Comparison of ENCODE assay signal across 26 cellular contexts in the genomic region with DNA sequence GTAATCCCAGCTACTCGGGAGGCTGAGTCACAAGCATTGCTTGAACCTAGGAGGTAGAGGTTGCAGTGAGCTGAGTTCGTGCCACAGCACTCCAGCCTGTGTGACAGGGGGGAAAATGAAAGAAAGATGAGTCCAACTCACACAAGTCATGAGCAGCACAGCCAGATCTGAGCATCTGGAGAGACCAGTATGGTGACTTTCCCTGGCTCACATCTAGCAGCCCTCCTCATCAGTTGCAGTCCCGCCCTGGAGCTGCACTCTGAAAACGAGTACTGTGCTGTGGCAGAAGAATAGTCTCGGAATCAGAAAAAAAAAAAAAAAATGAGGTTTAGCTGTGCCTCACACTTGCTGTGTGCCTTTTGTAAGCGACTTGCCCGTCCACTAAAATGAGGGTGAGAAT.
"Had no signal": no experiment of that assay in that cellular context is flagged by ENCODE, and none has a peak within 500 bp of the region (broad histone marks: within the 10 kb centered on the region; RNA-seq: fewer than 3 reads in every experiment).

No MANE protein-coding gene starts in this region.

- H3K27ac ChIP-seq: ascending aorta, breast epithelium had no signal

- H3K4me3 ChIP-seq: ascending aorta, breast epithelium, K562 had no signal

- ATAC-seq: activated CD4-positive, alpha-beta T cell treated with anti-CD3 and anti-CD28 coated beads for 36 hours; activated CD4-positive, CD25-positive, alpha-beta regulatory T cell treated with anti-CD3 and anti-CD28 coated beads, Interleukin-2, amount 50 U/mL, for 24 hours; activated CD8-positive, alpha-beta T cell treated with anti-CD3 and anti-CD28 coated beads, Interleukin-2, amount 10 ng/mL, durations not matched to agents 7 days and 5 days had no signal

- H3K4me1 Mint-ChIP-seq: activated CD4-positive, alpha-beta T cell treated with anti-CD3 and anti-CD28 coated beads, Interleukin-2, amount 10 ng/mL, durations not matched to agents 7 days and 5 days; activated naive CD8-positive, alpha-beta T cell treated with anti-CD3 and anti-CD28 coated beads, Interleukin-2, amount 10 ng/mL, durations not matched to agents 7 days and 5 days had no signal

- H3K27me3 Mint-ChIP-seq: activated CD4-positive, alpha-beta T cell treated with anti-CD3 and anti-CD28 coated beads for 36 hours; activated CD4-positive, alpha-beta T cell treated with anti-CD3 and anti-CD28 coated beads, Interleukin-2, amount 10 ng/mL, durations not matched to agents 7 days and 5 days; activated naive CD4-positive, alpha-beta T cell treated with anti-CD3 and anti-CD28 coated beads, Interleukin-2, amount 50 U/mL, for 24 hours; activated naive CD8-positive, alpha-beta T cell treated with anti-CD3 and anti-CD28 coated beads, Interleukin-2, amount 10 ng/mL, durations not matched to agents 7 days and 5 days; activated T-cell treated with anti-CD3 and anti-CD28 coated beads, Interleukin-2, amount 50 U/mL, for 24 hours had no signal

- H3K27me3 ChIP-seq: ascending aorta, breast epithelium had no signal

- H3K27ac Mint-ChIP-seq: activated CD4-positive, alpha-beta T cell treated with anti-CD3 and anti-CD28 coated beads for 36 hours; activated CD4-positive, alpha-beta T cell treated with anti-CD3 and anti-CD28 coated beads, Interleukin-2, amount 10 ng/mL, durations not matched to agents 7 days and 5 days; activated CD8-positive, alpha-beta T cell treated with anti-CD3 and anti-CD28 coated beads, Interleukin-2, amount 10 ng/mL, durations not matched to agents 7 days and 5 days; activated naive CD8-positive, alpha-beta T cell treated with anti-CD3 and anti-CD28 coated beads, Interleukin-2, amount 10 ng/mL, durations not matched to agents 7 days and 5 days; activated T-cell treated with anti-CD3 and anti-CD28 coated beads, Interleukin-2, amount 50 U/mL, for 24 hours; activated T-helper 2 cell treated with anti-CD3 and anti-CD28 coated beads, Interferon-gamma antibody, Interleukin-2, Interleukin-4, amounts not matched to agents 10 μg/mL and 5 μg/mL and 100 μg/mL, durations not matched to agents 14 hours and 24 hours and 36 hours; T-helper 1 cell treated with Interleukin-12 subunit alpha and Interleukin-12 subunit beta and Interleukin-4 antibody, amounts not matched to agents 30 μg/mL and 1 μg/mL, for 36 hours; T-helper 2 cell treated with Interferon-gamma antibody and Interleukin-4, amounts not matched to agents 5 μg/mL and 100 μg/mL, for 36 hours had no signal

- H3K36me3 ChIP-seq: ascending aorta, breast epithelium had no signal

- H3K9me3 ChIP-seq: ascending aorta, breast epithelium had no signal

- DNase-seq: activated CD4-positive, alpha-beta T cell treated with anti-CD3 and anti-CD28 coated beads for 36 hours; activated CD4-positive, alpha-beta T cell treated with anti-CD3 and anti-CD28 coated beads, Interleukin-2, amount 10 ng/mL, durations not matched to agents 7 days and 5 days; activated CD4-positive, alpha-beta T cell treated with anti-CD3 and anti-CD28 coated beads, Interleukin-2, amount 50 U/mL, for 48 hours; activated CD8-positive, alpha-beta T cell treated with anti-CD3 and anti-CD28 coated beads, Interleukin-2, amount 10 ng/mL, durations not matched to agents 7 days and 5 days; activated gamma-delta T cell; activated naive CD4-positive, alpha-beta T cell treated with Interleukin-2 at 50 U/mL for 16 hours; activated naive CD8-positive, alpha-beta T cell treated with anti-CD3 and anti-CD28 coated beads, Interleukin-2, amount 10 ng/mL, durations not matched to agents 7 days and 5 days; activated T-cell treated with anti-CD3 and anti-CD28 coated beads, Interleukin-2, amount 50 U/mL, for 24 hours; NCI-H1092 treated with DMSO at 0.1 percent for 48 hours; NCI-H1417 treated with DMSO at 0.1 percent for 48 hours; NCI-H187 treated with DMSO at 0.1 percent for 48 hours; NCI-H2081; NCI-H2171 treated with DMSO at 0.1 percent for 48 hours; NCI-H2227 treated with DMSO at 0.1 percent for 48 hours; NCI-H446; NCI-H524 treated with DMSO at 0.1 percent for 48 hours; NK-92 treated with Interleukin-12 subunit alpha and Interleukin-12 subunit beta, amount 100 ng/mL, for 24 hours; Right ventricle myocardium superior had no signal

- H3K4me3 Mint-ChIP-seq: activated CD4-positive, alpha-beta T cell treated with anti-CD3 and anti-CD28 coated beads for 36 hours; activated CD4-positive, alpha-beta T cell treated with anti-CD3 and anti-CD28 coated beads, Interleukin-2, amount 10 ng/mL, durations not matched to agents 7 days and 5 days; activated CD8-positive, alpha-beta T cell treated with anti-CD3 and anti-CD28 coated beads, Interleukin-2, amount 10 ng/mL, durations not matched to agents 7 days and 5 days; activated naive CD4-positive, alpha-beta T cell treated with anti-CD3 and anti-CD28 coated beads, Interleukin-2, amount 50 U/mL, for 24 hours; activated naive CD8-positive, alpha-beta T cell treated with anti-CD3 and anti-CD28 coated beads, Interleukin-2, amount 10 ng/mL, durations not matched to agents 7 days and 5 days; activated T-cell treated with anti-CD3 and anti-CD28 coated beads, Interleukin-2, amount 50 U/mL, for 24 hours; T-helper 1 cell treated with Interleukin-12 subunit alpha and Interleukin-12 subunit beta and Interleukin-4 antibody, amounts not matched to agents 30 μg/mL and 1 μg/mL, for 36 hours; T-helper 2 cell treated with Interferon-gamma antibody and Interleukin-4, amounts not matched to agents 5 μg/mL and 100 μg/mL, for 36 hours had no signal

- H3K4me1 ChIP-seq: breast epithelium had no signal
